ENCODE assay signal across 13 cellular contexts in the genomic region with DNA sequence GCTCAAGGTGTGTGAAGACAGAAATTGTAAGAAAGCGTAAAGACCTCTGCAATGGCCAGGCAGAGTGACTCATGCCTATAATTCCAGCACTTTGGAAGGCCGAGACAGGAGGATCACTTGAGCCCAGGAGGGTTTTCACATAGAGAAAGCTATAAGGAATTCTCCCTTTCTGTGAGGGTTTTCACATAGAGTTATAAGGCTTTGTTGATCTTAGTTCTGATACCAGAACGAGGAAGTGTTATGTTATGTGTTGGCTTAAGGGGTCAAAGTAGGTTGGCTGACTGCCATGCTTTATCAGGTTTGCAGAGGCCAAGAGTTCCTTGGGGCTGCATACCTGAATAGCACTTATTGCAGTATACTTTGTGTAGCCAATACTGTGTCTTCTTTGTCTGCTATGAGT.
DNase-seq lines count a peak whose midpoint lies in the region; ATAC-seq, FAIRE-seq and TF ChIP-seq lines count a peak whose summit lies in the region.
"Had no signal": no experiment of that assay in that cellular context is flagged by ENCODE, and none has a peak within 500 bp of the region (broad histone marks: within the 10 kb centered on the region; RNA-seq: fewer than 3 reads in every experiment).

No MANE protein-coding gene starts in this region.

- CTCF ChIA-PET in CD8-positive, alpha-beta T cell (lab: Charles Lee) = interaction anchor here (0.9 to 3.8 kb wide), 3 partner anchors 11 to 475 kb away, joined by 3 to 20 read pairs (median 4); no protein-coding TSS in a partner anchor

- H3K27me3 ChIP-seq in small intestine (ENCODE audit: control insufficient read depth in 2 of 2, insufficient read depth in 2 of 2, low read length in 2 of 2) = no peaks in the 10 kb centered on the region
- H3K27me3 ChIP-seq in CD8-positive, alpha-beta T cell (ENCODE audit: insufficient read depth, low read length) = no peaks in the 10 kb centered on the region

- H3K36me3 Mint-ChIP-seq in CD8-positive, alpha-beta T cell = peaks cover 9% of the 10 kb centered on the region
- H3K36me3 Mint-ChIP-seq: natural killer cell treated with Interleukin-12 subunit alpha and Interleukin-12 subunit beta and Interleukin-15 and Interleukin-18, amount 100 ng/mL, for 72 hours had no signal

- no peaks in the 10 kb centered on the region for H3K27me3 Mint-ChIP-seq in CD8-positive, alpha-beta T cell (ENCODE audit: low read depth)
- H3K27me3 Mint-ChIP-seq: natural killer cell treated with Interleukin-12 subunit alpha and Interleukin-12 subunit beta and Interleukin-15 and Interleukin-18, amount 100 ng/mL, for 72 hours had no signal

- WGBS in small intestine, 3 donors = 11 to 55% (median 32%) methylated on average over 3 of the region's 3 CpGs

- no peak for TF ChIP-seq CTCF in fibroblast of mammary gland (conservative IDR thresholded peaks at IDR 0.05; ENCODE audit: control insufficient read depth, insufficient read depth, low read depth, low read length)
- no peak for TF ChIP-seq CTCF in CD8-positive, alpha-beta T cell (IDR thresholded peaks at IDR 0.05)

- DNase-seq in NCI-H2029 treated with DMSO at 0.1 percent for 48 hours (lab: John Stamatoyannopoulos, UW) (peak; percentile 35), NCI-H2029 (lab: John Stamatoyannopoulos, UW) (no peak), OCI-M1 (lab: John Stamatoyannopoulos, UW) (peak; percentile 67), fibroblast of mammary gland (ENCODE audit: low read depth) (peak; percentile 2), small intestine (peak; percentile 93), NCI-H1092 treated with DMSO at 0.1 percent for 48 hours (lab: John Stamatoyannopoulos, UW) (no peak)
- no peak for DNase-seq in CD8-positive, alpha-beta T cell
- DNase-seq: 8988T, amygdala, H9 had no signal

- no peaks in the 10 kb centered on the region for H3K4me1 ChIP-seq in small intestine (ENCODE audit: control insufficient read depth in 2 of 2, insufficient read depth in 1 of 2, low read depth in 1 of 2, low read length in 1 of 2)
- H3K4me1 ChIP-seq in CD8-positive, alpha-beta T cell (ENCODE audit: insufficient read depth, low read length) = peaks cover 12% of the 10 kb centered on the region

- H3K4me1 Mint-ChIP-seq in CD8-positive, alpha-beta T cell (ENCODE audit: low read depth) = peaks cover 41% of the 10 kb centered on the region

- H3K4me3 ChIP-seq in fibroblast of mammary gland (ENCODE audit: control insufficient read depth, low read depth, low read length) (no peak overlapping the region), small intestine (ENCODE audit: low read depth in 1 of 2, low read length in 2 of 2) (no peak overlapping the region)
- H3K4me3 ChIP-seq in CD8-positive, alpha-beta T cell (ENCODE audit: low read depth, low read length) = no peak overlapping the region

- H3K9me3 Mint-ChIP-seq in CD8-positive, alpha-beta T cell = no peaks in the 10 kb centered on the region
- H3K9me3 Mint-ChIP-seq: H9; natural killer cell treated with Interleukin-12 subunit alpha and Interleukin-12 subunit beta and Interleukin-15 and Interleukin-18, amount 100 ng/mL, for 72 hours had no signal

- H3K4me3 Mint-ChIP-seq in CD8-positive, alpha-beta T cell = no peak overlapping the region
- H3K4me3 Mint-ChIP-seq: H9; natural killer cell treated with Interleukin-12 subunit alpha and Interleukin-12 subunit beta and Interleukin-15 and Interleukin-18, amount 100 ng/mL, for 72 hours had no signal

- intact Hi-C loops in CD8-positive, alpha-beta T cell (cut with DNase I, micrococcal nuclease) = no loop called here

- H3K36me3 ChIP-seq in small intestine (ENCODE audit: control insufficient read depth in 2 of 2, insufficient read depth in 2 of 2, low read length in 2 of 2) = peaks cover 0 to 2% of the 10 kb centered on the region in 2 donors
- no peaks in the 10 kb centered on the region for H3K36me3 ChIP-seq in CD8-positive, alpha-beta T cell (ENCODE audit: insufficient read depth, low read length)

- H3K27ac ChIP-seq in small intestine (ENCODE audit: low read depth in 1 of 2, low read length in 1 of 2) = peak overlapping the region in 1 of 2 donors; percentile 48
- H3K27ac ChIP-seq in CD8-positive, alpha-beta T cell (ENCODE audit: low read depth, low read length) = no peak overlapping the region
- H3K27ac ChIP-seq: epithelial cell of prostate had no signal

- FAIRE-seq in small intestine (lab: Jason Lieb, UNC) = no peak

- H3K27ac Mint-ChIP-seq in CD8-positive, alpha-beta T cell = no peak overlapping the region
- H3K27ac Mint-ChIP-seq: H9; natural killer cell treated with Interleukin-12 subunit alpha and Interleukin-12 subunit beta and Interleukin-15 and Interleukin-18, amount 100 ng/mL, for 72 hours had no signal

- POLR2A ChIA-PET in CD8-positive, alpha-beta T cell (lab: Charles Lee) = interaction anchor here (0.6 kb wide), 1 partner anchor 613 kb away, joined by 3 read pairs; no protein-coding TSS in a partner anchor

- ATAC-seq in GM18498 (IDR thresholded peaks at IDR 0.05; ENCODE audit: unreplicated experiment) = no peak
- no peak for ATAC-seq in CD8-positive, alpha-beta T cell
- ATAC-seq: natural killer cell treated with Interleukin-12 subunit alpha and Interleukin-12 subunit beta and Interleukin-15 and Interleukin-18, amount 100 ng/mL, for 72 hours had no signal

- H3K9me3 ChIP-seq in small intestine (ENCODE audit: control insufficient read depth, low read depth) = no peaks in the 10 kb centered on the region
- H3K9me3 ChIP-seq in CD8-positive, alpha-beta T cell (ENCODE audit: low read length) = no peaks in the 10 kb centered on the region

Comparison
In these comparisons a context has a peak if more than half of its experiments do, and no peak if none do; other contexts are left out.
1. DNase-seq: peak in NCI-H2029 treated with DMSO at 0.1 percent for 48 hours (single experiment), OCI-M1 (single experiment), fibroblast of mammary gland (single experiment) and small intestine (single experiment); none in NCI-H2029 (single experiment), NCI-H1092 treated with DMSO at 0.1 percent for 48 hours (single experiment) and CD8-positive, alpha-beta T cell (0 of 7).